Comparison of ENCODE assay signal across 20 cellular contexts in the genomic region with DNA sequence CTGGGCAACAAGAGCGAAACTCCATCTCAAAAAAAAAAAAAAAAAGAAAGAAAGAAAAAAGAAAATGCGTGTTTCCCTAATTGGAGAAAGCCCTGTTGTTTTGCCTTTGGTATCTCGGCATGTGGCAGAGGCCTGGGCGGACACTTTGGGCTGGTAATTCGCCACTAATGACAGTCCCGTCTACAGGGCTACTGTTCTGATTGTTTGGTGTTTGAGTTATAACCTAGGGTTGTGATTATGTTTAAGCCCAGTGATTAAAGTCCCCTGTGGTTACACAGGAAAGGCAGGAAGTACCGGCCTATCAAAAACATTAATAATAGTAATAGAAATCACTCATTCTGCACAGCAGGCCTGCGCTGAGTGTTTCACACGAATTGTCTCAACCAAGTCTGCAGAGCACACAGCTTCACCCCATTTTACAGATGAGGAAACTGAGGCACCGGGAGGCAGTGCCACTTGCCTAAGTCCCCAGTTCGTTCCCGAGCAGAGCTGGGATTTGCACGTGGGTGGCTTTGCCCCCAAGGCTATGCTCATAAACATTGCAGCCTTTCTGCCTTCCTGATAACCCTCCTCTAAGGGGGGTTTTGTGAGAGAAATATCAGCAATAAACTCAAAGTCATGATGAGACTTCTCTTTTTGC. TPM values are rescaled to one million over a fixed set of nuclear protein-coding genes. Genes with fewer than 3 reads are reported as not detected.
A peak's percentile ranks its signal among the peaks of the same experiment; 100 is the strongest.
DNase-seq lines count a peak whose midpoint lies in the region; ATAC-seq and TF ChIP-seq lines count a peak whose summit lies in the region.
"Had no signal": no experiment of that assay in that cellular context is flagged by ENCODE, and none has a peak within 500 bp of the region (broad histone marks: within the 10 kb centered on the region; RNA-seq: fewer than 3 reads in every experiment).

No MANE protein-coding gene starts in this region.

- H3K36me3 Mint-ChIP-seq in dendritic cell treated with granulocyte-macrophage colony-stimulating factor and Interleukin-4, amounts not matched to agents 40 ng/mL and 50 ng/mL, for 4 days (ENCODE audit: low read depth): peaks cover 63% of the 10 kb centered on the region
- peaks cover 2% of the 10 kb centered on the region for H3K36me3 Mint-ChIP-seq in activated CD4-positive, alpha-beta T cell treated with anti-CD3 and anti-CD28 coated beads, Interleukin-2, amount 10 ng/mL, durations not matched to agents 7 days and 5 days (ENCODE audit: low read depth)

- H3K4me1 ChIP-seq in BLaER1 (peaks cover 91% of the 10 kb centered on the region), mucosa of rectum (ENCODE audit: control insufficient read depth in 2 of 2, insufficient read depth in 2 of 2, low read length in 2 of 2) (peaks cover 69 to 72% of the 10 kb centered on the region in 2 donors), tibial artery (peaks cover 0 to 38% (median 21%) of the 10 kb centered on the region in 4 donors)

- peaks cover 87% of the 10 kb centered on the region for H3K4me1 Mint-ChIP-seq in dendritic cell treated with granulocyte-macrophage colony-stimulating factor and Interleukin-4, amounts not matched to agents 40 ng/mL and 50 ng/mL, for 4 days (ENCODE audit: low read depth)
- H3K4me1 Mint-ChIP-seq in activated CD4-positive, alpha-beta T cell treated with anti-CD3 and anti-CD28 coated beads, Interleukin-2, amount 10 ng/mL, durations not matched to agents 7 days and 5 days: peaks cover 48% of the 10 kb centered on the region

- peak overlapping the region; percentile 92 for H3K27ac Mint-ChIP-seq in dendritic cell treated with granulocyte-macrophage colony-stimulating factor and Interleukin-4, amounts not matched to agents 40 ng/mL and 50 ng/mL, for 4 days
- H3K27ac Mint-ChIP-seq in activated CD4-positive, alpha-beta T cell treated with anti-CD3 and anti-CD28 coated beads, Interleukin-2, amount 10 ng/mL, durations not matched to agents 7 days and 5 days: no peak overlapping the region

- peaks cover 15% of the 10 kb centered on the region; the same call in 1 of the 2 replicates for H3K36me3 ChIP-seq in BLaER1
- no peaks in the 10 kb centered on the region for H3K36me3 ChIP-seq in mucosa of rectum (ENCODE audit: control insufficient read depth in 2 of 2, insufficient read depth in 2 of 2, low read length in 2 of 2)
- no peaks in the 10 kb centered on the region for H3K36me3 ChIP-seq in tibial artery

- POLR2A ChIA-PET in activated CD4-positive, alpha-beta T cell treated with anti-CD3 and anti-CD28 coated beads, Interleukin-2, amount 10 ng/mL, durations not matched to agents 7 days and 5 days (lab: Charles Lee): no interaction called here

- intact Hi-C loops in dendritic cell treated with granulocyte-macrophage colony-stimulating factor and Interleukin-4, amounts not matched to agents 40 ng/mL and 50 ng/mL, for 4 days (cut with micrococcal nuclease): loop anchor here (5.0 to 10.0 kb wide), 2 partner anchors 41 to 154 kb away; a partner anchor contains a TSS
- intact Hi-C loops in tibial artery (cut with DNase I; ENCODE audit: low total_unique reads): no loop called here

- CTCF ChIA-PET in activated CD4-positive, alpha-beta T cell treated with anti-CD3 and anti-CD28 coated beads, Interleukin-2, amount 10 ng/mL, durations not matched to agents 7 days and 5 days (lab: Charles Lee): interaction anchor here (2.1 kb wide), 1 partner anchor 18 kb away, joined by 6 read pairs; no protein-coding TSS in a partner anchor

- peak overlapping the region; percentile 42 for H3K4me3 Mint-ChIP-seq in dendritic cell treated with granulocyte-macrophage colony-stimulating factor and Interleukin-4, amounts not matched to agents 40 ng/mL and 50 ng/mL, for 4 days
- no peak overlapping the region for H3K4me3 Mint-ChIP-seq in activated CD4-positive, alpha-beta T cell treated with anti-CD3 and anti-CD28 coated beads, Interleukin-2, amount 10 ng/mL, durations not matched to agents 7 days and 5 days
- H3K4me3 Mint-ChIP-seq: T-helper 1 cell treated with Interleukin-12 subunit alpha and Interleukin-12 subunit beta and Interleukin-4 antibody, amounts not matched to agents 30 μg/mL and 1 μg/mL, for 36 hours had no signal

- H3K27me3 ChIP-seq in BLaER1 (no peaks in the 10 kb centered on the region), mucosa of rectum (ENCODE audit: control insufficient read depth in 2 of 2, insufficient read depth in 2 of 2, low read length in 2 of 2) (no peaks in the 10 kb centered on the region), tibial artery (no peaks in the 10 kb centered on the region)

- H3K27me3 Mint-ChIP-seq in dendritic cell treated with granulocyte-macrophage colony-stimulating factor and Interleukin-4, amounts not matched to agents 40 ng/mL and 50 ng/mL, for 4 days: peaks cover 2% of the 10 kb centered on the region
- no peaks in the 10 kb centered on the region for H3K27me3 Mint-ChIP-seq in activated CD4-positive, alpha-beta T cell treated with anti-CD3 and anti-CD28 coated beads, Interleukin-2, amount 10 ng/mL, durations not matched to agents 7 days and 5 days

- peaks cover 73% of the 10 kb centered on the region for H4K20me1 ChIP-seq in BLaER1

- H3K27ac ChIP-seq in BLaER1 (peak overlapping the region; percentile 95), mucosa of rectum (ENCODE audit: low read depth in 2 of 2, low read length in 2 of 2) (peak overlapping the region; percentile 95), tibial artery (no peak overlapping the region)

- peak overlapping the region; percentile 96 for H3K4me3 ChIP-seq in BLaER1
- peak overlapping the region in 1 of 2 donors; percentile 43 for H3K4me3 ChIP-seq in mucosa of rectum (ENCODE audit: low read length in 2 of 2)
- no peak overlapping the region for H3K4me3 ChIP-seq in tibial artery
- H3K4me3 ChIP-seq: lung had no signal

- H3K9ac ChIP-seq in BLaER1 (peak overlapping the region; percentile 94), mucosa of rectum (ENCODE audit: low read depth in 1 of 2, low read length in 2 of 2) (peak overlapping the region; percentile 76 to 97)

- H3K9me3 ChIP-seq in BLaER1: no peaks in the 10 kb centered on the region
- no peaks in the 10 kb centered on the region for H3K9me3 ChIP-seq in mucosa of rectum (ENCODE audit: control insufficient read depth in 2 of 2, low read length in 2 of 2)
- no peaks in the 10 kb centered on the region for H3K9me3 ChIP-seq in tibial artery

- ATAC-seq in left lobe of liver: no peak
- ATAC-seq: Panc1; stimulated activated naive CD8-positive, alpha-beta T cell treated with anti-CD3 and anti-CD28 coated beads, Interleukin-15, Interleukin-2, amounts not matched to agents 100 U/mL and 50 U/mL, for 24 hours had no signal

- H3K9me3 Mint-ChIP-seq in dendritic cell treated with granulocyte-macrophage colony-stimulating factor and Interleukin-4, amounts not matched to agents 40 ng/mL and 50 ng/mL, for 4 days: no peaks in the 10 kb centered on the region
- H3K9me3 Mint-ChIP-seq in activated CD4-positive, alpha-beta T cell treated with anti-CD3 and anti-CD28 coated beads, Interleukin-2, amount 10 ng/mL, durations not matched to agents 7 days and 5 days: no peaks in the 10 kb centered on the region
- H3K9me3 Mint-ChIP-seq: neural crest cell; T-helper 1 cell treated with Interleukin-12 subunit alpha and Interleukin-12 subunit beta and Interleukin-4 antibody, amounts not matched to agents 30 μg/mL and 1 μg/mL, for 36 hours had no signal

- no peak for TF ChIP-seq CTCF in tibial artery (IDR thresholded peaks at IDR 0.05)

- peak; percentile 54 for DNase-seq in NCI-H146 treated with DMSO at 0.1 percent for 48 hours (lab: John Stamatoyannopoulos, UW; ENCODE audit: unreplicated experiment)
- no peak for DNase-seq in left lobe of liver (ENCODE audit: low spot score)
- DNase-seq in germinal center (ENCODE audit: low spot score): no peak
- no peak for DNase-seq in tibial artery
- no peak for DNase-seq in activated CD4-positive, alpha-beta T cell treated with anti-CD3 and anti-CD28 coated beads, Interleukin-2, amount 10 ng/mL, durations not matched to agents 7 days and 5 days
- DNase-seq: activated CD4-positive, alpha-beta T cell treated with anti-CD3 and anti-CD28 coated beads for 1 hour; cortex of kidney; DMS153; GOT3; IMR-90; NCI-H1105; NCI-H524 treated with DMSO at 0.1 percent for 48 hours; stimulated activated naive CD8-positive, alpha-beta T cell treated with anti-CD3 and anti-CD28 coated beads, Interleukin-15, Interleukin-2, amounts not matched to agents 100 U/mL and 50 U/mL, for 24 hours had no signal

- peak overlapping the region; percentile 100 for H3K4me2 ChIP-seq in BLaER1

RNA-seq across cellular contexts. Expression of a gene that starts 39.1 kb away (rescaled TPM):
- 42.5 TPM for total RNA-seq in left lobe of liver
- 10 to 100 TPM; 40.8 to 43.2 TPM for total RNA-seq in activated CD4-positive, alpha-beta T cell treated with anti-CD3 and anti-CD28 coated beads, Interleukin-2, amount 10 ng/mL, durations not matched to agents 7 days and 5 days

RNA-seq across cellular contexts. Expression of a gene that starts 43.6 kb away (rescaled TPM):
- 8.4 TPM for total RNA-seq in left lobe of liver
- total RNA-seq in activated CD4-positive, alpha-beta T cell treated with anti-CD3 and anti-CD28 coated beads, Interleukin-2, amount 10 ng/mL, durations not matched to agents 7 days and 5 days: under 1 TPM; 0.20 to 0.23 TPM

Comparison
In these comparisons a context has a peak if more than half of its experiments do, and no peak if none do; other contexts are left out.
1. H3K27ac ChIP-seq: peak in BLaER1 (single experiment) and mucosa of rectum (2 of 2); none in tibial artery (0 of 2).